Comparison of ENCODE assay signal across 1 cellular context in genomic region chr4:1414831-1415680, GRCh38.
TF ChIP-seq lines count a peak whose summit lies in the region.

No MANE protein-coding gene starts in this region.

TF ChIP-seq in K562, 482 proteins besides CTCF, POLR2A, EP300 and RAD21 (continued from another document and continues in another):
- TF ChIP-seq ZNF395 (CRISPR knock-in tag; IDR thresholded peaks at IDR 0.05): no peak
- 0 out of 2 replicates have a peak, but pooled peaks have one; percentile 39 for TF ChIP-seq ZKSCAN1 (IDR thresholded peaks at IDR 0.05; ENCODE audit: low read depth, low read length)
- no peak for TF ChIP-seq ZNF274 (IDR thresholded peaks at IDR 0.05; ENCODE audit: borderline replicate concordance, low read depth, low read length)
- TF ChIP-seq KDM5B (IDR thresholded peaks at IDR 0.05; ENCODE audit: insufficient replicate concordance, low read depth, low read length): peak; percentile 25
- TF ChIP-seq MYC (IDR thresholded peaks at IDR 0.05; ENCODE audit: low read depth, low read length): no peak
- TF ChIP-seq MYC (CRISPR knock-in tag; IDR thresholded peaks at IDR 0.05; ENCODE audit: borderline replicate concordance, low read depth): no peak
- TF ChIP-seq HNRNPK (IDR thresholded peaks at IDR 0.05; ENCODE audit: low read depth, low read length, poor library complexity, severe bottlenecking): peak; percentile 15
- TF ChIP-seq FOXK2 (conservative IDR thresholded peaks at IDR 0.05 in 1 of 2, IDR thresholded peaks at IDR 0.05 in 1 of 2; ENCODE audit: low read depth in 2 of 2): no peak
- TF ChIP-seq ID3 (CRISPR knock-in tag; IDR thresholded peaks at IDR 0.05): no peak
- 0 out of 2 replicates have a peak, but pooled peaks have one; percentile 19 for TF ChIP-seq ID3 (tag; IDR thresholded peaks at IDR 0.05)
- TF ChIP-seq GABPB1 (CRISPR knock-in tag; IDR thresholded peaks at IDR 0.05): peak; percentile 70
- TF ChIP-seq ZNF140 (CRISPR knock-in tag; IDR thresholded peaks at IDR 0.05): no peak
- no peak for TF ChIP-seq ETV1 (tag; conservative IDR thresholded peaks at IDR 0.05; ENCODE audit: low read depth)
- no peak for TF ChIP-seq ZNF586 (CRISPR knock-in tag; conservative IDR thresholded peaks at IDR 0.05)
- TF ChIP-seq MECOM (CRISPR knock-in tag; IDR thresholded peaks at IDR 0.05): no peak
- no peak for TF ChIP-seq UBTF (IDR thresholded peaks at IDR 0.05; ENCODE audit: borderline replicate concordance in 1 of 2, low read depth in 2 of 2, low read length in 2 of 2)
- no peak for TF ChIP-seq EP400 (IDR thresholded peaks at IDR 0.05)
- TF ChIP-seq ZFX (CRISPR knock-in tag; IDR thresholded peaks at IDR 0.05): peak; percentile 52
- no peak for TF ChIP-seq IRF1 (CRISPR knock-in tag; IDR thresholded peaks at IDR 0.05; ENCODE audit: borderline replicate concordance)
- TF ChIP-seq FOXJ2 (tag; IDR thresholded peaks at IDR 0.05): no peak
- TF ChIP-seq RFX1 (IDR thresholded peaks at IDR 0.05): no peak
- no peak for TF ChIP-seq DDX20 (tag; IDR thresholded peaks at IDR 0.05; ENCODE audit: low read depth)
- TF ChIP-seq IFI16 (CRISPR knock-in tag; IDR thresholded peaks at IDR 0.05): no peak
- TF ChIP-seq FIP1L1 (IDR thresholded peaks at IDR 0.05; ENCODE audit: low read depth, low read length, poor library complexity, severe bottlenecking): peak; percentile 89
- peak; percentile 93 for TF ChIP-seq HDAC2 (IDR thresholded peaks at IDR 0.05)
- peak; percentile 32; the same call in 1 of the 2 replicates for TF ChIP-seq PHF8 (IDR thresholded peaks at IDR 0.05; ENCODE audit: borderline replicate concordance, low read length)
- peak; percentile 100 for TF ChIP-seq SAFB (IDR thresholded peaks at IDR 0.05; ENCODE audit: borderline replicate concordance, low read depth, low read length)
- peak; percentile 27 to 62; a peak in 2 of 4 replicates for TF ChIP-seq MNT (conservative IDR thresholded peaks at IDR 0.05)
- TF ChIP-seq FOXP4 (CRISPR knock-in tag; IDR thresholded peaks at IDR 0.05; ENCODE audit: borderline replicate concordance): no peak; the same call in 1 of the 2 replicates
- no peak for TF ChIP-seq FOXM1 (IDR thresholded peaks at IDR 0.05; ENCODE audit: low read depth)
- TF ChIP-seq FOXM1 (CRISPR knock-in tag; IDR thresholded peaks at IDR 0.05; ENCODE audit: low read depth): 0 out of 2 replicates have a peak, but pooled peaks have one; percentile 52
- peak; percentile 98 for TF ChIP-seq TARDBP (IDR thresholded peaks at IDR 0.05)
- no peak for TF ChIP-seq ZBTB9 (CRISPR knock-in tag; IDR thresholded peaks at IDR 0.05)
- TF ChIP-seq SMARCA5 (IDR thresholded peaks at IDR 0.05): peak; percentile 47; the same call in 1 of the 2 replicates
- no peak for TF ChIP-seq POLR2AphosphoS5 (IDR thresholded peaks at IDR 0.05; ENCODE audit: control insufficient read depth, insufficient read depth, low read depth, low read length)
- peak; percentile 81; the same call in 1 of the 2 replicates for TF ChIP-seq ZBTB7A (IDR thresholded peaks at IDR 0.05; ENCODE audit: borderline replicate concordance, control insufficient read depth, low read depth, low read length)
- TF ChIP-seq SRSF1 (IDR thresholded peaks at IDR 0.05; ENCODE audit: low read depth, low read length): no peak
- no peak for TF ChIP-seq MCM2 (IDR thresholded peaks at IDR 0.05; ENCODE audit: low read depth)
- 0 out of 4 replicates have a peak, but pooled peaks of 1 of the 2 experiments have one; percentile 32 for TF ChIP-seq NRF1 (conservative IDR thresholded peaks at IDR 0.05 in 1 of 2, IDR thresholded peaks at IDR 0.05 in 1 of 2)
- TF ChIP-seq ZBTB33 (CRISPR knock-in tag; IDR thresholded peaks at IDR 0.05): peak; percentile 66
- no peak for TF ChIP-seq HDAC8 (tag; IDR thresholded peaks at IDR 0.05)
- TF ChIP-seq ATF4 (CRISPR knock-in tag; IDR thresholded peaks at IDR 0.05): no peak
- TF ChIP-seq NKRF (IDR thresholded peaks at IDR 0.05; ENCODE audit: borderline replicate concordance): 0 out of 2 replicates have a peak, but pooled peaks have one; percentile 28
- no peak for TF ChIP-seq ZHX1 (conservative IDR thresholded peaks at IDR 0.05; ENCODE audit: low read length)
- no peak for TF ChIP-seq ZNF133 (CRISPR knock-in tag; IDR thresholded peaks at IDR 0.05)
- TF ChIP-seq CCNT2 (IDR thresholded peaks at IDR 0.05; ENCODE audit: borderline replicate concordance, extremely low read depth, insufficient read length, low read depth, low read length): no peak
- peak; percentile 66; the same call in 1 of the 2 replicates for TF ChIP-seq NFIC (IDR thresholded peaks at IDR 0.05)
